ENCODE assay signal across 1 cellular context in genomic region chr10:101745074-101745690, GRCh38.
TF ChIP-seq lines count a peak whose summit lies in the region.

No MANE protein-coding gene starts in this region.

TF ChIP-seq in HepG2, 621 proteins besides CTCF, POLR2A, EP300 and RAD21:
- no peak for TF ChIP-seq TOPORS (CRISPR knock-in tag; IDR thresholded peaks at IDR 0.05)
- TF ChIP-seq LCORL (IDR thresholded peaks at IDR 0.05): peak; percentile 89
- TF ChIP-seq LCORL (CRISPR knock-in tag; IDR thresholded peaks at IDR 0.05): no peak
- TF ChIP-seq ZNF883 (CRISPR knock-in tag; IDR thresholded peaks at IDR 0.05; ENCODE audit: not compliant biosample characterization): no peak
- no peak for TF ChIP-seq ZNF431 (CRISPR knock-in tag; IDR thresholded peaks at IDR 0.05; ENCODE audit: borderline replicate concordance, low read depth)
- TF ChIP-seq, protein P1, sequence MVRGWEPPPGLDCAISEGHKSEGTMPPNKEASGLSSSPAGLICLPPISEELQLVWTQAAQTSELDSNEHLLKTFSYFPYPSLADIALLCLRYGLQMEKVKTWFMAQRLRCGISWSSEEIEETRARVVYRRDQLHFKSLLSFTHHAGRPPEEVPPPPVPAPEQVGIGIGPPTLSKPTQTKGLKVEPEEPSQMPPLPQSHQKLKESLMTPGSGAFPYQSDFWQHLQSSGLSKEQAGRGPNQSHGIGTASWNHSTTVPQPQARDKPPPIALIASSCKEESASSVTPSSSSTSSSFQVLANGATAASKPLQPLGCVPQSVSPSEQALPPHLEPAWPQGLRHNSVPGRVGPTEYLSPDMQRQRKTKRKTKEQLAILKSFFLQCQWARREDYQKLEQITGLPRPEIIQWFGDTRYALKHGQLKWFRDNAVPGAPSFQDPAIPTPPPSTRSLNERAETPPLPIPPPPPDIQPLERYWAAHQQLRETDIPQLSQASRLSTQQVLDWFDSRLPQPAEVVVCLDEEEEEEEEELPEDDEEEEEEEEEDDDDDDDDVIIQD (CRISPR knock-in tag; IDR thresholded peaks at IDR 0.05; ENCODE audit: low read depth): no peak
- TF ChIP-seq TCF12 (IDR thresholded peaks at IDR 0.05): no peak
- TF ChIP-seq TCF12 (CRISPR knock-in tag; IDR thresholded peaks at IDR 0.05): no peak
